8 cellular contexts compared by ENCODE assay signal in genomic region chr11:8593935-8594909, GRCh38. TPM values are rescaled to one million over a fixed set of nuclear protein-coding genes. Genes with fewer than 3 reads are reported as not detected.
A peak's percentile ranks its signal among the peaks of the same experiment; 100 is the strongest.
DNase-seq lines count a peak whose midpoint lies in the region; ATAC-seq, FAIRE-seq and TF ChIP-seq lines count a peak whose summit lies in the region.

STK33 (minus strand) TSS chr11:8594228; CDS start chr11:8474905, 119,323 bp downstream.

- H4K91ac ChIP-seq in neuronal stem cell (ENCODE audit: low read depth, low read length, poor library complexity): peak within 1 kb of the TSS; percentile 2

- H3K9ac ChIP-seq in neuronal stem cell (ENCODE audit: low read depth, low read length, poor library complexity): peak within 1 kb of the TSS; percentile 88

- H3K4me1 Mint-ChIP-seq in activated CD8-positive, alpha-beta T cell treated with anti-CD3 and anti-CD28 coated beads for 36 hours (ENCODE audit: low read depth): peaks cover 3% of the 10 kb centered on the region

- no peak within 1 kb of the TSS for H3K27ac Mint-ChIP-seq in activated CD8-positive, alpha-beta T cell treated with anti-CD3 and anti-CD28 coated beads for 36 hours

- no peak for TF ChIP-seq RAD21 in A549 (conservative IDR thresholded peaks at IDR 0.05 in 1 of 2, IDR thresholded peaks at IDR 0.05 in 1 of 2)

- H2BK120ac ChIP-seq in neuronal stem cell (ENCODE audit: low read depth, low read length): no peak within 1 kb of the TSS

- FAIRE-seq in A549 (lab: Jason Lieb, UNC) (no peak), GM18507 (lab: Jason Lieb, UNC) (peak; percentile 76), frontal cortex (lab: Jason Lieb, UNC) (no peak)

- peak within 1 kb of the TSS; percentile 92 for H4K8ac ChIP-seq in neuronal stem cell (ENCODE audit: low read depth, low read length)

- H2BK5ac ChIP-seq in neuronal stem cell (ENCODE audit: low read length): peak within 1 kb of the TSS; percentile 95

- no peak within 1 kb of the TSS for H3K23ac ChIP-seq in neuronal stem cell (ENCODE audit: low read depth, low read length, poor library complexity)

- H3K4ac ChIP-seq in neuronal stem cell (ENCODE audit: low read length): peak within 1 kb of the TSS; percentile 95

- POLR2A ChIA-PET in A549 (lab: Yijun Ruan, JAX): interaction anchor here (0.6 to 1.3 kb wide), 4 partner anchors 9 to 332 kb away, joined by 3 to 10 read pairs (median 4); partner anchors contain the start of genes RPL27A and TRIM66
- POLR2A ChIA-PET in activated CD8-positive, alpha-beta T cell treated with anti-CD3 and anti-CD28 coated beads for 36 hours (lab: Charles Lee): interaction anchor here (1.7 kb wide), 1 partner anchor 88 kb away, joined by 9 read pairs; the partner anchor contains the start of genes RPL27A and TRIM66

- H3K27me3 Mint-ChIP-seq in activated CD8-positive, alpha-beta T cell treated with anti-CD3 and anti-CD28 coated beads for 36 hours: peaks cover 38% of the 10 kb centered on the region

- TF ChIP-seq CTCF in A549 (IDR thresholded peaks at IDR 0.05): no peak
- no peak for TF ChIP-seq CTCF in activated CD8-positive, alpha-beta T cell treated with anti-CD3 and anti-CD28 coated beads for 36 hours (IDR thresholded peaks at IDR 0.05)

- peak within 1 kb of the TSS; percentile 61 for H3K4me3 ChIP-seq in A549
- peak within 1 kb of the TSS; percentile 86 to 88 for H3K4me3 ChIP-seq in neuronal stem cell (ENCODE audit: low read length in 2 of 2)

- ATAC-seq in A549: peak; percentile 85 to 87
- peak; percentile 80 for ATAC-seq in HG02840 (IDR thresholded peaks at IDR 0.05; ENCODE audit: low FRiP score, unreplicated experiment)
- peak; percentile 94 for ATAC-seq in activated CD8-positive, alpha-beta T cell treated with anti-CD3 and anti-CD28 coated beads for 36 hours

- peak within 1 kb of the TSS; percentile 38 for H3K14ac ChIP-seq in neuronal stem cell (ENCODE audit: low read length)

- H3K4me2 ChIP-seq in A549 (peak within 1 kb of the TSS; percentile 83), neuronal stem cell (ENCODE audit: insufficient read depth, low read length, poor library complexity, severe bottlenecking) (peak within 1 kb of the TSS; percentile 89)

- no peaks in the 10 kb centered on the region for H3K27me3 ChIP-seq in neuronal stem cell (ENCODE audit: control insufficient read depth in 3 of 3, insufficient read depth in 3 of 3, low read depth in 1 of 3, low read length in 3 of 3)

- intact Hi-C loops in activated CD8-positive, alpha-beta T cell treated with anti-CD3 and anti-CD28 coated beads for 36 hours (cut with micrococcal nuclease): no loop called here

- peak within 1 kb of the TSS; percentile 98 for H3K18ac ChIP-seq in neuronal stem cell (ENCODE audit: low read length)

- no peaks in the 10 kb centered on the region for H3K9me3 Mint-ChIP-seq in activated CD8-positive, alpha-beta T cell treated with anti-CD3 and anti-CD28 coated beads for 36 hours

- no peak for TF ChIP-seq EP300 in A549 (IDR thresholded peaks at IDR 0.05)

- peak within 1 kb of the TSS; percentile 67 for H2BK15ac ChIP-seq in neuronal stem cell (ENCODE audit: low read length)

- no peaks in the 10 kb centered on the region for H3K79me1 ChIP-seq in neuronal stem cell (ENCODE audit: low read depth, low read length)

- 22% methylated on average over 24 of the region's 55 CpGs for WGBS in A549 (ENCODE audit: missing lambda C conversion rate)
- WGBS in neuronal stem cell (ENCODE audit: extremely low coverage in 2 of 2, insufficient read length in 2 of 2, insufficient replicate concordance in 1 of 2), 2 donors: no CpG with 5 or more reads among the region's 55 CpGs

- peak; percentile 50 to 53 for DNase-seq in A549 (ENCODE audit: low read depth in 1 of 2, low spot score in 1 of 2)
- peak; percentile 82 for DNase-seq in GM18507 (ENCODE audit: extremely low spot score, insufficient read length, low read depth)
- DNase-seq in NCI-H187 treated with DMSO at 0.1 percent for 48 hours (lab: John Stamatoyannopoulos, UW): peak; percentile 17
- peak; percentile 77 for DNase-seq in activated CD8-positive, alpha-beta T cell treated with anti-CD3 and anti-CD28 coated beads for 36 hours
- DNase-seq in frontal cortex (ENCODE audit: low spot score in 2 of 2): peak; percentile 50 to 51
- DNase-seq in neuronal stem cell (ENCODE audit: low spot score): peak; percentile 69
- no peak for DNase-seq in putamen (ENCODE audit: low spot score)

- H3K9me3 ChIP-seq in A549 (no peaks in the 10 kb centered on the region), neuronal stem cell (replicated peaks in 1 of 2; ENCODE audit: control insufficient read depth in 2 of 2, insufficient read depth in 1 of 2, low read depth in 1 of 2, low read length in 2 of 2) (peaks cover 0 to under 1% of the 10 kb centered on the region in 2 donors)

- H3K4me1 ChIP-seq in A549 (peaks cover 20% of the 10 kb centered on the region), neuronal stem cell (ENCODE audit: control insufficient read depth in 2 of 2, insufficient read depth in 1 of 2, low read depth in 1 of 2, low read length in 2 of 2) (peaks cover 0 to 6% of the 10 kb centered on the region in 2 donors)

- peak within 1 kb of the TSS; percentile 70 to 89 for H3K27ac ChIP-seq in A549
- H3K27ac ChIP-seq in neuronal stem cell (replicated peaks; ENCODE audit: low read length): peak within 1 kb of the TSS; percentile 50

- H3K36me3 Mint-ChIP-seq in activated CD8-positive, alpha-beta T cell treated with anti-CD3 and anti-CD28 coated beads for 36 hours (ENCODE audit: low read depth): no peaks in the 10 kb centered on the region

- peak within 1 kb of the TSS; percentile 84 for H2BK12ac ChIP-seq in neuronal stem cell (ENCODE audit: low read length)

- CTCF ChIA-PET in A549 (lab: Yijun Ruan, JAX): interaction anchor here (0.6 to 1.2 kb wide), 3 partner anchors 19 to 328 kb away, joined by 3 to 4 read pairs (median 4); no protein-coding TSS in a partner anchor
- CTCF ChIA-PET in activated CD8-positive, alpha-beta T cell treated with anti-CD3 and anti-CD28 coated beads for 36 hours (lab: Charles Lee): interaction anchor here (1.1 to 1.8 kb wide), 4 partner anchors 9 to 495 kb away, joined by 3 to 6 read pairs (median 4); no protein-coding TSS in a partner anchor

- H3K4me3 Mint-ChIP-seq in activated CD8-positive, alpha-beta T cell treated with anti-CD3 and anti-CD28 coated beads for 36 hours: peak within 1 kb of the TSS; percentile 73

- no peaks in the 10 kb centered on the region for H3K36me3 ChIP-seq in neuronal stem cell (replicated peaks in 1 of 2; ENCODE audit: control insufficient read depth in 2 of 2, insufficient read depth in 2 of 2, low read length in 2 of 2)

- H2AK5ac ChIP-seq in neuronal stem cell (ENCODE audit: low read depth, low read length): peak within 1 kb of the TSS; percentile 63

- H2AFZ ChIP-seq in neuronal stem cell (ENCODE audit: low read length): peak within 1 kb of the TSS; percentile 99

- peak; percentile 21; the same call in 1 of the 2 replicates for TF ChIP-seq POLR2A in A549 (IDR thresholded peaks at IDR 0.05; ENCODE audit: low read length)

TF ChIP-seq in A549, 52 proteins besides CTCF, POLR2A, EP300 and RAD21:
- no peak for TF ChIP-seq BCL3 (IDR thresholded peaks at IDR 0.05)
- peak; percentile 59; the same call in 1 of the 2 replicates for TF ChIP-seq RFX5 (IDR thresholded peaks at IDR 0.05)
- TF ChIP-seq RARB (CRISPR knock-in tag; IDR thresholded peaks at IDR 0.05): no peak
- 0 out of 5 replicates have a peak, but pooled peaks of 1 of the 2 experiments have one; percentile 30 for TF ChIP-seq JUN (IDR thresholded peaks at IDR 0.05)
- peak; percentile 85 for TF ChIP-seq USF2 (IDR thresholded peaks at IDR 0.05)
- TF ChIP-seq MAX (IDR thresholded peaks at IDR 0.05): peak; percentile 67
- TF ChIP-seq NR3C1 (IDR thresholded peaks at IDR 0.05): no peak

RNA-seq across cellular contexts. Expression of gene STK33, which starts in this region (rescaled TPM):
- 4.4 and 5.8 TPM in 2 replicates for polyA plus RNA-seq in A549 (2011; rRNA removed)
- 1.5 and 2.1 TPM in 2 replicates for polyA plus RNA-seq in A549 (2012; cell fraction: cytosol; rRNA removed)
- 2.4 and 3.5 TPM in 2 replicates for polyA plus RNA-seq in A549 (2012; cell fraction: nucleus; rRNA removed)
- polyA plus RNA-seq in A549 (2017; fragmentation: RNase III; extraction: RNeasy Plus Mini Kit Qiagen cat#74134 plus additional on column Dnase treatment): 4.8 to 5.7 TPM (median 5.2 TPM) in 3 replicates
- polyA minus RNA-seq in A549 (2011; rRNA and poly(A)+ RNA removed): 2.0 and 2.6 TPM in 2 replicates
- total RNA-seq in activated CD8-positive, alpha-beta T cell treated with anti-CD3 and anti-CD28 coated beads for 36 hours: 1 to 10 TPM; 1.3 to 3.6 TPM
- total RNA-seq in frontal cortex: 7.3 TPM
- polyA plus RNA-seq in neuronal stem cell (2013, experiment 1 of 2): 35.2 TPM
- polyA plus RNA-seq in neuronal stem cell (2013, experiment 2 of 2): 33.3 TPM
